ENCODE assay signal across 1 cellular context in the genomic region with DNA sequence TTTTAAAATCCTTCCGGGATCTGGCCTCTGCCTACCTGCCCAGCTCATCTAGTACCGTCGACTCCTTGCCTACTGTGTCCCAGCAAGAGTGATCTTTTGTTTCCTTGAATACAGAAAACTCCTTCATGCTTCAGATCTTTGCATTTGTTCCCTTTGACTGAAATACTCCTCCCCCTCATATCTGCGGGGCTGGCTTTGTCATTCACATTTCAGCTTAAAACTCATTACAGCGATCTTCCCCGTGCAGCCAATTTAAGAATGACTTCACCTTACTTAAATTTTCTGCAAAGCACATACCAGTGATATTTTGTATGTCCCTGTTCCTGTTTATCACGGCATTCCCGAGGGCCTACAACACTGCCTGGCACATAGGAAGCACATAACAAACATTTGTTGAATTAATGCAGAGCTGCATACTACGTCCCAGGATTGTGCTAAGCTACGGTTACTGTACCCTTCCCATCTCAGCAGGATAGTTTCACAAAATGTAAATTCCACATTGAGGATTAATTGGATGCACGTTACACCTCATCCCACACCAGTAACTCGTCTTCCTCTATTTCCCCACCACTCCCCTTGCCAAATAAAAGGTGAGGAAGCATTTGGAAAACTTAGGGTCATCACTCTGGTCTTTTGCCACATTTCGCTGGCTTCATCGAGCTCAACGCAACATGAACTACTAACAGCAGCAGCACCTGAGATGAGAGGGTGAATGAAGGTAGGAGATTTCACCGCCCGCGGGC.
TF ChIP-seq lines count a peak whose summit lies in the region.

No MANE protein-coding gene starts in this region.

TF ChIP-seq in K562, 482 proteins besides CTCF, POLR2A, EP300 and RAD21 (continues in another document):
- TF ChIP-seq, protein P1, sequence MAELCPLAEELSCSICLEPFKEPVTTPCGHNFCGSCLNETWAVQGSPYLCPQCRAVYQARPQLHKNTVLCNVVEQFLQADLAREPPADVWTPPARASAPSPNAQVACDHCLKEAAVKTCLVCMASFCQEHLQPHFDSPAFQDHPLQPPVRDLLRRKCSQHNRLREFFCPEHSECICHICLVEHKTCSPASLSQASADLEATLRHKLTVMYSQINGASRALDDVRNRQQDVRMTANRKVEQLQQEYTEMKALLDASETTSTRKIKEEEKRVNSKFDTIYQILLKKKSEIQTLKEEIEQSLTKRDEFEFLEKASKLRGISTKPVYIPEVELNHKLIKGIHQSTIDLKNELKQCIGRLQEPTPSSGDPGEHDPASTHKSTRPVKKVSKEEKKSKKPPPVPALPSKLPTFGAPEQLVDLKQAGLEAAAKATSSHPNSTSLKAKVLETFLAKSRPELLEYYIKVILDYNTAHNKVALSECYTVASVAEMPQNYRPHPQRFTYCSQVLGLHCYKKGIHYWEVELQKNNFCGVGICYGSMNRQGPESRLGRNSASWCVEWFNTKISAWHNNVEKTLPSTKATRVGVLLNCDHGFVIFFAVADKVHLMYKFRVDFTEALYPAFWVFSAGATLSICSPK (IDR thresholded peaks at IDR 0.05; ENCODE audit: borderline replicate concordance), result 0 out of 2 replicates have a peak, but pooled peaks have one; percentile 56
- TF ChIP-seq, protein P2, sequence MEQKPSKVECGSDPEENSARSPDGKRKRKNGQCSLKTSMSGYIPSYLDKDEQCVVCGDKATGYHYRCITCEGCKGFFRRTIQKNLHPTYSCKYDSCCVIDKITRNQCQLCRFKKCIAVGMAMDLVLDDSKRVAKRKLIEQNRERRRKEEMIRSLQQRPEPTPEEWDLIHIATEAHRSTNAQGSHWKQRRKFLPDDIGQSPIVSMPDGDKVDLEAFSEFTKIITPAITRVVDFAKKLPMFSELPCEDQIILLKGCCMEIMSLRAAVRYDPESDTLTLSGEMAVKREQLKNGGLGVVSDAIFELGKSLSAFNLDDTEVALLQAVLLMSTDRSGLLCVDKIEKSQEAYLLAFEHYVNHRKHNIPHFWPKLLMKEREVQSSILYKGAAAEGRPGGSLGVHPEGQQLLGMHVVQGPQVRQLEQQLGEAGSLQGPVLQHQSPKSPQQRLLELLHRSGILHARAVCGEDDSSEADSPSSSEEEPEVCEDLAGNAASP (IDR thresholded peaks at IDR 0.05), result no peak
- TF ChIP-seq HNRNPH1 (optimal IDR thresholded peaks at IDR 0.05; ENCODE audit: low read depth, low read length) (no peak), E2F6 (IDR thresholded peaks at IDR 0.05; ENCODE audit: borderline replicate concordance in 1 of 2, extremely low read depth in 1 of 2, insufficient read depth in 1 of 2, insufficient read length in 1 of 2, low read depth in 1 of 2, low read length in 1 of 2, poor library complexity in 1 of 2, severe bottlenecking in 1 of 2) (peak in 1 of 2 experiments; percentile 14), TARDBP (IDR thresholded peaks at IDR 0.05) (peak; percentile 17; the same call in 1 of the 2 replicates), SUPT5H (IDR thresholded peaks at IDR 0.05) (peak; percentile 51), ZNF668 (CRISPR knock-in tag; IDR thresholded peaks at IDR 0.05) (peak; percentile 40; the same call in 1 of the 2 replicates), KDM1A (IDR thresholded peaks at IDR 0.05) (0 out of 4 replicates have a peak, but pooled peaks have one; percentile 13 to 40), PRDM10 (IDR thresholded peaks at IDR 0.05; ENCODE audit: partially characterized antibody) (no peak), CHD4 (IDR thresholded peaks at IDR 0.05; ENCODE audit: insufficient read depth, insufficient replicate concordance, low read depth, low read length, poor library complexity, severe bottlenecking) (no peak), SIN3A (IDR thresholded peaks at IDR 0.05; ENCODE audit: borderline replicate concordance in 2 of 2, control insufficient read depth in 1 of 2, low read depth in 2 of 2, low read length in 2 of 2) (no peak), TAL1 (IDR thresholded peaks at IDR 0.05) (0 out of 2 replicates have a peak, but pooled peaks have one; percentile 9), HDAC6 (IDR thresholded peaks at IDR 0.05; ENCODE audit: low read depth, low read length) (no peak), FOXK2 (conservative IDR thresholded peaks at IDR 0.05 in 1 of 2, IDR thresholded peaks at IDR 0.05 in 1 of 2; ENCODE audit: low read depth in 2 of 2) (peak in 1 of 2 experiments; percentile 44; a peak in 1 of 4 replicates), TBL1XR1 (IDR thresholded peaks at IDR 0.05; ENCODE audit: low read length in 2 of 2) (no peak), HDAC1 (IDR thresholded peaks at IDR 0.05) (peak in 1 of 2 experiments; percentile 65; a peak in 1 of 4 replicates), ZNF780A (CRISPR knock-in tag; IDR thresholded peaks at IDR 0.05) (0 out of 2 replicates have a peak, but pooled peaks have one; percentile 26), NR0B1 (IDR thresholded peaks at IDR 0.05; ENCODE audit: partially characterized antibody) (no peak), RNF2 (IDR thresholded peaks at IDR 0.05) (0 out of 2 replicates have a peak, but pooled peaks have one; percentile 9), CGGBP1 (CRISPR knock-in tag; IDR thresholded peaks at IDR 0.05) (no peak), ZNF445 (CRISPR knock-in tag; IDR thresholded peaks at IDR 0.05; ENCODE audit: low read depth) (0 out of 2 replicates have a peak, but pooled peaks have one; percentile 43), SREBF2 (CRISPR knock-in tag; IDR thresholded peaks at IDR 0.05) (0 out of 2 replicates have a peak, but pooled peaks have one; percentile 47), ZKSCAN3 (CRISPR knock-in tag; IDR thresholded peaks at IDR 0.05) (no peak), ZNF133 (CRISPR knock-in tag; IDR thresholded peaks at IDR 0.05) (no peak), PCBP2 (IDR thresholded peaks at IDR 0.05; ENCODE audit: low read depth, low read length, poor library complexity, severe bottlenecking) (no peak), SAP30 (IDR thresholded peaks at IDR 0.05; ENCODE audit: borderline replicate concordance, insufficient read depth, low read depth, low read length, poor library complexity, severe bottlenecking) (no peak), MLLT1 (IDR thresholded peaks at IDR 0.05) (0 out of 4 replicates have a peak, but pooled peaks of 1 of the 2 experiments have one; percentile 39), CC2D1A (IDR thresholded peaks at IDR 0.05) (0 out of 2 replicates have a peak, but pooled peaks have one; percentile 20), RHOXF2B (CRISPR knock-in tag; conservative IDR thresholded peaks at IDR 0.05) (peak; percentile 26; the same call in 1 of the 2 replicates), ZNF444 (CRISPR knock-in tag; IDR thresholded peaks at IDR 0.05) (no peak; the same call in 1 of the 2 replicates), GTF2A2 (tag; IDR thresholded peaks at IDR 0.05) (no peak), SRSF9 (IDR thresholded peaks at IDR 0.05; ENCODE audit: borderline replicate concordance, low read depth, low read length) (no peak), STAT6 (CRISPR knock-in tag; IDR thresholded peaks at IDR 0.05) (no peak), EHMT2 (IDR thresholded peaks at IDR 0.05) (0 out of 2 replicates have a peak, but pooled peaks have one; percentile 33), NR1H2 (CRISPR knock-in tag; IDR thresholded peaks at IDR 0.05) (peak; percentile 37; the same call in 1 of the 2 replicates), TBP (optimal IDR thresholded peaks at IDR 0.05; ENCODE audit: low read depth, low read length) (peak; percentile 68), ETV5 (CRISPR knock-in tag; IDR thresholded peaks at IDR 0.05; ENCODE audit: low read depth) (peak; percentile 54), ZNF217 (CRISPR knock-in tag; IDR thresholded peaks at IDR 0.05) (no peak), ZNF24 (IDR thresholded peaks at IDR 0.05) (peak; percentile 47; the same call in 1 of the 2 replicates)
- TF ChIP-seq, protein P3, sequence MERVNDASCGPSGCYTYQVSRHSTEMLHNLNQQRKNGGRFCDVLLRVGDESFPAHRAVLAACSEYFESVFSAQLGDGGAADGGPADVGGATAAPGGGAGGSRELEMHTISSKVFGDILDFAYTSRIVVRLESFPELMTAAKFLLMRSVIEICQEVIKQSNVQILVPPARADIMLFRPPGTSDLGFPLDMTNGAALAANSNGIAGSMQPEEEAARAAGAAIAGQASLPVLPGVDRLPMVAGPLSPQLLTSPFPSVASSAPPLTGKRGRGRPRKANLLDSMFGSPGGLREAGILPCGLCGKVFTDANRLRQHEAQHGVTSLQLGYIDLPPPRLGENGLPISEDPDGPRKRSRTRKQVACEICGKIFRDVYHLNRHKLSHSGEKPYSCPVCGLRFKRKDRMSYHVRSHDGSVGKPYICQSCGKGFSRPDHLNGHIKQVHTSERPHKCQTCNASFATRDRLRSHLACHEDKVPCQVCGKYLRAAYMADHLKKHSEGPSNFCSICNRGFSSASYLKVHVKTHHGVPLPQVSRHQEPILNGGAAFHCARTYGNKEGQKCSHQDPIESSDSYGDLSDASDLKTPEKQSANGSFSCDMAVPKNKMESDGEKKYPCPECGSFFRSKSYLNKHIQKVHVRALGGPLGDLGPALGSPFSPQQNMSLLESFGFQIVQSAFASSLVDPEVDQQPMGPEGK (CRISPR knock-in tag; IDR thresholded peaks at IDR 0.05; ENCODE audit: borderline replicate concordance), result no peak
- TF ChIP-seq, protein P4, sequence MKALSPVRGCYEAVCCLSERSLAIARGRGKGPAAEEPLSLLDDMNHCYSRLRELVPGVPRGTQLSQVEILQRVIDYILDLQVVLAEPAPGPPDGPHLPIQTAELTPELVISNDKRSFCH (CRISPR knock-in tag; IDR thresholded peaks at IDR 0.05), result no peak
- TF ChIP-seq, protein P4 (tag; IDR thresholded peaks at IDR 0.05), result 0 out of 2 replicates have a peak, but pooled peaks have one; percentile 36
